ENCODE assay signal across 25 cellular contexts in the genomic region with DNA sequence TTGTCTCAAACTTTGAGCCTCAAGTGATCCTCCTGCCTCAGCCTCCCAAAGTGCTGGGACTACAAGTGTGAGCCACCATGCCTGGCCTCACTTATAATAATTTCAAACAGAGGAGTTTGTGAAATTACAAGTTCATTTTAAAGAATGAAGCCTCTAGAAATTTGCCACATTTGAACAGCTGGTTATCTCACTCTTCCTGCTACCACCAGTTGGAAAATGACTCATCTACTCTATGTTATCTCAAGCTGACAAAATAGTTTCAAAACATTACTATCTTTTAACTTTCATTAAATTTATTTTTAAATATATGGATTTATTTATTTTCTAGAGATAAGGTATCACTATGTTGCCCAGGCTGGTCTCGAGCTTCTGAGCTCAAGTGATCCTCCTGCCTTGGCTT. TPM values are rescaled to one million over a fixed set of nuclear protein-coding genes. Genes with fewer than 3 reads are reported as not detected.
"Had no signal": no experiment of that assay in that cellular context is flagged by ENCODE, and none has a peak within 500 bp of the region (broad histone marks: within the 10 kb centered on the region; RNA-seq: fewer than 3 reads in every experiment).

No MANE protein-coding gene starts in this region.

- DNase-seq: activated CD4-positive, alpha-beta memory T cell treated with anti-CD3 and anti-CD28 coated beads for 36 hours; activated CD4-positive, alpha-beta T cell treated with anti-CD3 and anti-CD28 coated beads, Interleukin-2, amount 10 ng/mL, durations not matched to agents 7 days and 5 days; activated CD4-positive, CD25-positive, alpha-beta regulatory T cell; activated CD8-positive, alpha-beta memory T cell treated with anti-CD3 and anti-CD28 coated beads, Interleukin-2, amount 50 U/mL, for 4 hours; activated gamma-delta T cell treated with Interleukin-2 at 50 U/mL for 16 hours; activated naive CD4-positive, alpha-beta T cell treated with anti-CD3 and anti-CD28 coated beads, Interleukin-2, amount 10 ng/mL, durations not matched to agents 7 days and 5 days; activated naive CD8-positive, alpha-beta T cell treated with anti-CD3 and anti-CD28 coated beads, Interleukin-2, amount 10 ng/mL, durations not matched to agents 7 days and 5 days; activated T-cell treated with anti-CD3 and anti-CD28 coated beads, Interleukin-2, amount 50 U/mL, for 72 hours; adrenal gland; aorta; caudate nucleus; KG1; NCI-H1105 treated with DMSO at 0.1 percent for 48 hours; NCI-H1436 treated with DMSO at 0.1 percent for 48 hours; NCI-H187 treated with DMSO at 0.1 percent for 48 hours; NCI-H2081 treated with DMSO at 0.1 percent for 48 hours; NCI-H446; NCI-H524; PC-3; SHP77 had no signal

- H3K9me3 Mint-ChIP-seq: activated CD4-positive, alpha-beta memory T cell treated with anti-CD3 and anti-CD28 coated beads for 36 hours; activated CD4-positive, alpha-beta T cell treated with anti-CD3 and anti-CD28 coated beads, Interleukin-2, amount 10 ng/mL, durations not matched to agents 7 days and 5 days; activated naive CD4-positive, alpha-beta T cell treated with anti-CD3 and anti-CD28 coated beads, Interleukin-2, amount 10 ng/mL, durations not matched to agents 7 days and 5 days; activated naive CD8-positive, alpha-beta T cell treated with anti-CD3 and anti-CD28 coated beads, Interleukin-2, amount 10 ng/mL, durations not matched to agents 7 days and 5 days; activated T-cell treated with anti-CD3 and anti-CD28 coated beads, Interleukin-2, amount 50 U/mL, for 72 hours; activated T-helper 2 cell treated with anti-CD3 and anti-CD28 coated beads, Interferon-gamma antibody, Interleukin-2, Interleukin-4, amounts not matched to agents 10 μg/mL and 5 μg/mL and 100 μg/mL, durations not matched to agents 14 hours and 24 hours and 36 hours; T-helper 1 cell treated with Interleukin-12 subunit alpha and Interleukin-12 subunit beta and Interleukin-4 antibody, amounts not matched to agents 30 μg/mL and 1 μg/mL, for 36 hours had no signal

- H3K36me3 Mint-ChIP-seq: activated CD4-positive, alpha-beta memory T cell treated with anti-CD3 and anti-CD28 coated beads for 36 hours; activated naive CD4-positive, alpha-beta T cell treated with anti-CD3 and anti-CD28 coated beads, Interleukin-2, amount 10 ng/mL, durations not matched to agents 7 days and 5 days; activated naive CD8-positive, alpha-beta T cell treated with anti-CD3 and anti-CD28 coated beads, Interleukin-2, amount 10 ng/mL, durations not matched to agents 7 days and 5 days had no signal

- H3K4me3 Mint-ChIP-seq: activated CD4-positive, alpha-beta memory T cell treated with anti-CD3 and anti-CD28 coated beads for 36 hours; activated CD4-positive, alpha-beta T cell treated with anti-CD3 and anti-CD28 coated beads, Interleukin-2, amount 10 ng/mL, durations not matched to agents 7 days and 5 days; activated naive CD4-positive, alpha-beta T cell treated with anti-CD3 and anti-CD28 coated beads, Interleukin-2, amount 10 ng/mL, durations not matched to agents 7 days and 5 days; activated naive CD8-positive, alpha-beta T cell treated with anti-CD3 and anti-CD28 coated beads, Interleukin-2, amount 10 ng/mL, durations not matched to agents 7 days and 5 days; activated T-cell treated with anti-CD3 and anti-CD28 coated beads, Interleukin-2, amount 50 U/mL, for 72 hours; T-helper 1 cell treated with Interleukin-12 subunit alpha and Interleukin-12 subunit beta and Interleukin-4 antibody, amounts not matched to agents 30 μg/mL and 1 μg/mL, for 36 hours had no signal

- ATAC-seq: activated T-cell treated with anti-CD3 and anti-CD28 coated beads, Interleukin-2, amount 50 U/mL, for 72 hours; PC-3 had no signal

- H3K4me1 Mint-ChIP-seq: activated naive CD4-positive, alpha-beta T cell treated with anti-CD3 and anti-CD28 coated beads, Interleukin-2, amount 10 ng/mL, durations not matched to agents 7 days and 5 days had no signal

- H3K27me3 Mint-ChIP-seq: activated CD4-positive, alpha-beta memory T cell treated with anti-CD3 and anti-CD28 coated beads for 36 hours; activated CD4-positive, alpha-beta T cell treated with anti-CD3 and anti-CD28 coated beads, Interleukin-2, amount 10 ng/mL, durations not matched to agents 7 days and 5 days; activated naive CD8-positive, alpha-beta T cell treated with anti-CD3 and anti-CD28 coated beads, Interleukin-2, amount 10 ng/mL, durations not matched to agents 7 days and 5 days had no signal

- H3K27ac Mint-ChIP-seq: activated CD4-positive, alpha-beta memory T cell treated with anti-CD3 and anti-CD28 coated beads for 36 hours; activated CD4-positive, alpha-beta T cell treated with anti-CD3 and anti-CD28 coated beads, Interleukin-2, amount 10 ng/mL, durations not matched to agents 7 days and 5 days; activated naive CD4-positive, alpha-beta T cell treated with anti-CD3 and anti-CD28 coated beads, Interleukin-2, amount 10 ng/mL, durations not matched to agents 7 days and 5 days; activated naive CD8-positive, alpha-beta T cell treated with anti-CD3 and anti-CD28 coated beads, Interleukin-2, amount 10 ng/mL, durations not matched to agents 7 days and 5 days; activated T-cell treated with anti-CD3 and anti-CD28 coated beads, Interleukin-2, amount 50 U/mL, for 72 hours; activated T-helper 2 cell treated with anti-CD3 and anti-CD28 coated beads, Interferon-gamma antibody, Interleukin-2, Interleukin-4, amounts not matched to agents 10 μg/mL and 5 μg/mL and 100 μg/mL, durations not matched to agents 14 hours and 24 hours and 36 hours; T-helper 1 cell treated with Interleukin-12 subunit alpha and Interleukin-12 subunit beta and Interleukin-4 antibody, amounts not matched to agents 30 μg/mL and 1 μg/mL, for 36 hours had no signal

RNA-seq across cellular contexts. Expression of gene MYH13, which starts 47.8 kb away (rescaled TPM):
- total RNA-seq: activated CD4-positive, alpha-beta memory T cell treated with anti-CD3 and anti-CD28 coated beads for 36 hours; activated CD4-positive, alpha-beta T cell treated with anti-CD3 and anti-CD28 coated beads, Interleukin-2, amount 10 ng/mL, durations not matched to agents 7 days and 5 days; activated naive CD8-positive, alpha-beta T cell treated with anti-CD3 and anti-CD28 coated beads, Interleukin-2, amount 10 ng/mL, durations not matched to agents 7 days and 5 days; activated T-cell treated with anti-CD3 and anti-CD28 coated beads, Interleukin-2, amount 50 U/mL, for 72 hours; activated T-helper 2 cell treated with anti-CD3 and anti-CD28 coated beads, Interferon-gamma antibody, Interleukin-2, Interleukin-4, amounts not matched to agents 10 μg/mL and 5 μg/mL and 100 μg/mL, durations not matched to agents 14 hours and 24 hours and 36 hours; adrenal gland; aorta; breast epithelium; MCF 10A; PC-3; SJSA1 had no signal
- polyA plus RNA-seq: adrenal gland, aorta had no signal
